In the genomic region with DNA sequence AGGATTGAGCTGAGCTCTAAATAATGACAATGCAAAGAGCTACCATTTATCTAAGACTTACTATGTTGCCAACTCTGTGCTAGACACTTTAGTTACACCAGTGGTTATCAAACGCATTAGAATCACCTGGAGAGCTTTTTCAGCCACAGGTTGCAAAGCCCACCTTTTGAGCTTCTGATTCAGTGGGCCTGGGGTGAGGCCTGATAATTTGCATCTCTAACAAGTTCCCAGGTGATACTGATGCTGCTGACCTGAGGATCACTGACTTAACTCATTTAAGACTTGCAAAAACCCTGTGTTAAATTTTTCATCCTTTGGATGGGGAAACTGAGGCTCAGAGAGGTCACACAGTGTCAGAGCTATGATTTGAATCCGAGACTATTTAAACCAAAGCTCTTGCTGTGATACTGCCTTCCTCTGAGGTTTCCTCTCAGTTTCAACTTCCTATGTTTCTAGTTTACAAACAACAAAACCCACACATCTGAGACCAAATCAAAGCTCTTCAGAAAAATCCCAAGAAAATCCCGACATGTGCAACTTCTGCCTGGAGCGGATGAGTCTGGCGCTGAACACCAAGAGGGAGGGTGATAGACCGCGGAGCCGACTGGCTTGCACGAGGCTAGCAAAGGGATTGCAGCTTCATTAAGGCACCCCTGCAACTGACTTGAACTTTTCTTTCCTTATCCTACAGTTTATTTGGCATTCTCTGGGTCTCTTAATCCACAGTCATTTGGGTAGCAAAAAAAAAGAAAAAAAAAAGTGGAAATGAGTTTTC, we compare ENCODE assay signal across 9 cellular contexts.
DNase-seq lines count a peak whose midpoint lies in the region; ATAC-seq lines count a peak whose summit lies in the region.
"Had no signal": no experiment of that assay in that cellular context is flagged by ENCODE, and none has a peak within 500 bp of the region (broad histone marks: within the 10 kb centered on the region; RNA-seq: fewer than 3 reads in every experiment).

No MANE protein-coding gene starts in this region.

- H3K4me1 ChIP-seq in endocrine pancreas (ENCODE audit: control insufficient read depth, insufficient read depth, low read length): no peaks in the 10 kb centered on the region
- peaks cover 18% of the 10 kb centered on the region for H3K4me1 ChIP-seq in mononuclear cell (ENCODE audit: insufficient read depth, low read length)

- H3K27me3 ChIP-seq in endocrine pancreas (ENCODE audit: control insufficient read depth, insufficient read depth, low read length): peaks cover 2% of the 10 kb centered on the region
- H3K27me3 ChIP-seq in mononuclear cell (ENCODE audit: insufficient read depth, low read length): no peaks in the 10 kb centered on the region

- no peak overlapping the region for H3K9ac ChIP-seq in endocrine pancreas (ENCODE audit: control insufficient read depth, insufficient read depth, low read length)

- H3K9me3 ChIP-seq in endocrine pancreas (ENCODE audit: control insufficient read depth, low read length) (no peaks in the 10 kb centered on the region), mononuclear cell (ENCODE audit: low read depth, low read length) (no peaks in the 10 kb centered on the region)

- DNase-seq in A172 (ENCODE audit: low spot score) (peak; percentile 31), LHCN-M2 (ENCODE audit: low read depth) (peak; percentile 41), COLO668 (lab: John Stamatoyannopoulos, UW; ENCODE audit: unreplicated experiment) (no peak), D341Med (ENCODE audit: low spot score) (no peak)
- DNase-seq: DMS79 had no signal

- peak overlapping the region; percentile 72 for H3K4me3 ChIP-seq in endocrine pancreas (ENCODE audit: control insufficient read depth, insufficient read depth, low read length)
- peak overlapping the region; percentile 8 for H3K4me3 ChIP-seq in mononuclear cell (ENCODE audit: low read length)

- ATAC-seq in HG03469 (IDR thresholded peaks at IDR 0.05; ENCODE audit: unreplicated experiment) (no peak), HG03045 (IDR thresholded peaks at IDR 0.05; ENCODE audit: unreplicated experiment) (no peak)

- H3K36me3 ChIP-seq in endocrine pancreas (ENCODE audit: control insufficient read depth, insufficient read depth, low read length): no peaks in the 10 kb centered on the region

Comparison
In these comparisons a context has a peak if more than half of its experiments do, and no peak if none do; other contexts are left out.
1. DNase-seq: peak in A172 (single experiment) and LHCN-M2 (single experiment); none in COLO668 (single experiment) and D341Med (single experiment).